Comparison of ENCODE assay signal across 8 cellular contexts in the genomic region with DNA sequence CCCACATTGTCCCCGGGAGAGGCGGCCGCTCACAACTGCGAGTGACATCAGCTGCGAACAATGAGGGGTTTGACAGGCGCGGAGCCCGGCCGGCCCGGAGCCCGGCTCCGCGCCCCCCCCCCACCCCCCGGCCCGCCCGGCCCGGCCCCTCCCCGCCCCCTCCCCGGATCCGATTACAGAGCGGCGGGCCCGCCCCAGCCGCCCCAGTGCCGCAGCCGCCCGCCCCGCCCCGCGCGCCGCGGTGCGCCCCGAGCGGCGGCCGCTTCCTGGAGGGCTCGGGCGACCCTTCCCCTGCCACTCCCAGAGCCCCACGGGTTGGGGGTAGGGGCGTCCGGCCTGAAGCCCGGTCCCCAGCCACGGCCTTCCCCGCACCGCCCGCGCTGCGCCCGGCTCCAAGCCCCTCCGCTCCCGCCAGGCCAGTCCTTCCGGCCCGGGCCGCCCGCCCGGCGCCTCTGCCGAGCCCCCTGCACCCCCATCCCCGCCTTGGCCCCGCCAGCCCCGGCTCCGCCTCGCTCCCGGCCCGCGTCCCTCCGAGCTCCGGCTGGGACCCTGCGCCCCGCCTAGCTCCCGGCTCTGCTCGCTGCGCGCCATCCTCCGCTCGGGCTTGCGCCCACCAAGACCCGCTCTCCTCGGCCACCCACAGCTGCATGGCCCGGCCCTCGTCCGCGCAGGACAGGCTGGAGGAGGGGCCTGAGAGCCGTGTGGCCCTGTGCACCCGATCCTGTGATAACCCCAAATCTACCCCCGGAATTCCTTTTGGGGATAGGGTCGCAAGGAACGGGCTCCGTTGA. TPM values are rescaled to one million over a fixed set of nuclear protein-coding genes. Genes with fewer than 3 reads are reported as not detected.
DNase-seq lines count a peak whose midpoint lies in the region; ATAC-seq and TF ChIP-seq lines count a peak whose summit lies in the region.

PCBP4 (minus strand) TSS at position 71 of the 791 bp plus-strand sequence. CDS start 6,214 bp downstream, outside the sequence.

- H3K4me3 Mint-ChIP-seq in activated T-cell treated with anti-CD3 and anti-CD28 coated beads, Interleukin-2, amount 50 U/mL, for 4 hours: peak within 1 kb of the TSS; percentile 82

- TF ChIP-seq EP300 in transverse colon (IDR thresholded peaks at IDR 0.05; ENCODE audit: low read depth): no peak

- no peaks in the 10 kb centered on the region for H3K36me3 Mint-ChIP-seq in activated T-cell treated with anti-CD3 and anti-CD28 coated beads, Interleukin-2, amount 50 U/mL, for 4 hours (ENCODE audit: insufficient read depth)

- 0% methylated on average over 18 of the region's 91 CpGs; no CpG with 5 or more reads in 1 of the 2 donors for WGBS in esophagus squamous epithelium, 2 donors
- 4% methylated on average over 11 of the region's 91 CpGs; no CpG with 5 or more reads in 1 of the 2 donors for WGBS in transverse colon (ENCODE audit: low coverage in 1 of 2), 2 donors

- H3K9me3 ChIP-seq in esophagus squamous epithelium (no peaks in the 10 kb centered on the region), mucosa of stomach (ENCODE audit: control insufficient read depth, low read length) (no peaks in the 10 kb centered on the region), transverse colon (no peaks in the 10 kb centered on the region)

- H3K9me3 Mint-ChIP-seq in activated T-cell treated with anti-CD3 and anti-CD28 coated beads, Interleukin-2, amount 50 U/mL, for 4 hours: no peaks in the 10 kb centered on the region

- H3K36me3 ChIP-seq in esophagus squamous epithelium (no peaks in the 10 kb centered on the region), mucosa of stomach (ENCODE audit: control insufficient read depth, insufficient read depth, low read length) (no peaks in the 10 kb centered on the region), transverse colon (no peaks in the 10 kb centered on the region)

- ATAC-seq in GM19025 (IDR thresholded peaks at IDR 0.05; ENCODE audit: low read depth, unreplicated experiment) (peak; percentile 65), GM21717 (IDR thresholded peaks at IDR 0.05; ENCODE audit: unreplicated experiment) (no peak)
- ATAC-seq in activated T-cell treated with anti-CD3 and anti-CD28 coated beads, Interleukin-2, amount 50 U/mL, for 4 hours: peak; percentile 76 to 80

- peak within 1 kb of the TSS; percentile 81 for H3K9ac ChIP-seq in mucosa of stomach (ENCODE audit: low read length)

- no peaks in the 10 kb centered on the region for H3K27me3 Mint-ChIP-seq in activated T-cell treated with anti-CD3 and anti-CD28 coated beads, Interleukin-2, amount 50 U/mL, for 4 hours (ENCODE audit: low read depth)

- H3K4me1 ChIP-seq in esophagus squamous epithelium (peaks cover 22 to 89% (median 29%) of the 10 kb centered on the region in 3 donors), mucosa of stomach (ENCODE audit: control insufficient read depth, insufficient read depth, low read length) (peaks cover 37% of the 10 kb centered on the region), transverse colon (peaks cover 9 to 41% (median 27%) of the 10 kb centered on the region in 4 donors)

- TF ChIP-seq CTCF in esophagus squamous epithelium (IDR thresholded peaks at IDR 0.05): no peak
- TF ChIP-seq CTCF in transverse colon (IDR thresholded peaks at IDR 0.05): no peak

- DNase-seq in Ammon's horn (ENCODE audit: low spot score) (peak; percentile 89), LHCN-M2 (ENCODE audit: low read depth) (peak; percentile 29), esophagus squamous epithelium (lab: John Stamatoyannopoulos, UW) (no peak), transverse colon (peak; percentile 62)
- DNase-seq in activated T-cell treated with anti-CD3 and anti-CD28 coated beads, Interleukin-2, amount 50 U/mL, for 4 hours: no peak

- peak within 1 kb of the TSS; percentile 85 to 95 (median 91) for H3K27ac ChIP-seq in esophagus squamous epithelium
- peak within 1 kb of the TSS; percentile 90 to 97 (median 94) for H3K27ac ChIP-seq in transverse colon

- TF ChIP-seq POLR2A in esophagus squamous epithelium (IDR thresholded peaks at IDR 0.05) (peak in 2 of 4 donors; percentile 27 to 72), transverse colon (IDR thresholded peaks at IDR 0.05) (no peak)

- in situ Hi-C loops in transverse colon (cut with MboI; ENCODE audit: low pct_ligation_motif_present in 1 of 4, low pct_unique_long_range_greater_than_20kb in 1 of 4, low sequenced_read_pairs in 3 of 4): no loop called here

- H3K27me3 ChIP-seq in esophagus squamous epithelium (no peaks in the 10 kb centered on the region), mucosa of stomach (ENCODE audit: control insufficient read depth, insufficient read depth, low read length) (no peaks in the 10 kb centered on the region), transverse colon (no peaks in the 10 kb centered on the region)

- H3K4me3 ChIP-seq in esophagus squamous epithelium: peak within 1 kb of the TSS; percentile 60 to 86 (median 78)
- H3K4me3 ChIP-seq in mucosa of stomach (ENCODE audit: low read length): peak within 1 kb of the TSS; percentile 50
- peak within 1 kb of the TSS; percentile 77 to 97 (median 83) for H3K4me3 ChIP-seq in transverse colon

- peaks cover 10% of the 10 kb centered on the region for H3K4me1 Mint-ChIP-seq in activated T-cell treated with anti-CD3 and anti-CD28 coated beads, Interleukin-2, amount 50 U/mL, for 4 hours (ENCODE audit: low read depth)

- intact Hi-C loops in esophagus squamous epithelium (cut with DNase I): no loop called here
- intact Hi-C loops in transverse colon (cut with DNase I; ENCODE audit: low total_unique reads): no loop called here

RNA-seq across cellular contexts. Expression of gene PCBP4, which starts in this region (rescaled TPM):
- total RNA-seq in LHCN-M2 (2014; rRNA removed): 189 and 276 TPM in 2 replicates
- polyA plus RNA-seq in LHCN-M2 (2012): 124 TPM
- 10 to 100 TPM in 2 of 3 donors, 1 to 10 TPM in 1; 9.8 to 12.3 (median 10.4) TPM for total RNA-seq in activated T-cell treated with anti-CD3 and anti-CD28 coated beads, Interleukin-2, amount 50 U/mL, for 4 hours
- total RNA-seq in esophagus squamous epithelium: 10 to 100 TPM; 13.0 to 47.3 (median 19.5) TPM
- 100 to 1,000 TPM in 1 of 4 donors, 10 to 100 TPM in 3; 22.4 to 382 (median 63.6) TPM for total RNA-seq in transverse colon

Comparison
In these comparisons a context has a peak if more than half of its experiments do, and no peak if none do; other contexts are left out.
1. DNase-seq: peak in Ammon's horn (single experiment), LHCN-M2 (single experiment) and transverse colon (single experiment); none in activated T-cell treated with anti-CD3 and anti-CD28 coated beads, Interleukin-2, amount 50 U/mL, for 4 hours (single experiment) and esophagus squamous epithelium (single experiment).
2. Peak in every context shown above with its lines, with median percentiles within 50 percentile points of each other: H3K4me3 ChIP-seq.